ENCODE assay signal across 1 cellular context in genomic region chr14:75976838-75977237, GRCh38.
TF ChIP-seq lines count a peak whose summit lies in the region.

No MANE protein-coding gene starts in this region.

TF ChIP-seq in HCT116, 20 proteins besides CTCF, POLR2A, EP300 and RAD21:
- no peak for TF ChIP-seq YY1 (IDR thresholded peaks at IDR 0.05; ENCODE audit: extremely low read depth, insufficient replicate concordance, low read depth, low read length)
- no peak for TF ChIP-seq SP1 (IDR thresholded peaks at IDR 0.05; ENCODE audit: low read depth)
- TF ChIP-seq ZBTB33 (IDR thresholded peaks at IDR 0.05; ENCODE audit: extremely low read depth, insufficient replicate concordance, low read length), result no peak
- TF ChIP-seq FOSL1 (IDR thresholded peaks at IDR 0.05; ENCODE audit: low read depth), result no peak
- no peak for TF ChIP-seq CEBPB (IDR thresholded peaks at IDR 0.05; ENCODE audit: low read depth)
- TF ChIP-seq TCF7L2 (IDR thresholded peaks at IDR 0.05; ENCODE audit: borderline replicate concordance, extremely low read depth, insufficient read depth, insufficient read length), result no peak
- no peak for TF ChIP-seq ZNF274 (IDR thresholded peaks at IDR 0.05; ENCODE audit: low read depth, low read length)
- TF ChIP-seq EGR1 (IDR thresholded peaks at IDR 0.05; ENCODE audit: low read depth), result no peak
- TF ChIP-seq MAX (IDR thresholded peaks at IDR 0.05), result no peak
- TF ChIP-seq EZH2 (IDR thresholded peaks at IDR 0.05), result no peak
- TF ChIP-seq POLR2AphosphoS5 (IDR thresholded peaks at IDR 0.05; ENCODE audit: low read depth, low read length), result no peak
- TF ChIP-seq SIN3A (IDR thresholded peaks at IDR 0.05; ENCODE audit: low read depth), result no peak
- TF ChIP-seq ELF1 (IDR thresholded peaks at IDR 0.05; ENCODE audit: borderline replicate concordance, low read depth), result no peak
- no peak for TF ChIP-seq REST (IDR thresholded peaks at IDR 0.05; ENCODE audit: low read depth)
